In the genomic region with DNA sequence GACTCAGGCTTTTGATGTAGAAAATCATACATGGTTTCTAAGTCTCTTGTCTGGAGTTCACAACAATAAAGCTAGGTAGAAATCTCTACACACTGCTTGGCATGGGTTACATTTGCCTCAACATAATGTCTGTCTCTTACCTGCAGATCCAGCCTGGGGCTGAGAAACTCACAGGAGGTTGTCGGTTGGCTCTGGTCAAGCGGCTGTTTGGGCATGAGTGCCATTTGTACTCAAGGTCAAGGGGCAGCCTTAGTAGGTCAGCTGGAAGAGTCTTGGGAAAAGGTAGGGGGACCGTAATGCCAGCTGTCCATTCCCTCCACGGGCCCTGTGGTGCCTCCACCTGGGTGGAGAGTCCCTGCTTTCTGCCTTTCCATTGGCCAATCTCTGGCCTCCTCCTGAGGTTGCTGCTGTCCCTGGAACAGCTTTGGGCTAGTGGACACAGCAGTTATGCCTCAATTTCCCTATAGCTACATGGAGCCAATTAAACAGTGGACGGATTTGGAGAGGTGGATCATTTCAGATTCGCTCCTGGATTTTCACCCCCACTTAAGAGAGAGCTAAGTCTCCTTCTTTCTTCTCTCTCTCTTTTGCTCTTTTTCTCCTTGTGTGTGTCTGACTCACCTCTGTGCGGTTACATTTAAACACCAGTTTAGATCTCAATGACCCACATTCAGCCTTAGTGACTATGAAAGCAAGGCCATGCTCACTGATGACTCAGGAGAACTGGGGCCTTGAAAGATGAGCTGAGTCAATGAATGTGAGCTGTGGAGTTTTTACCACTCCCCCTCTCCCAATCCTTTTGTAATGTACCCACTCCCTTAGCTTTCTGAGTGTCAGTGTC, we compare ENCODE assay signal across 8 cellular contexts.
A peak's percentile ranks its signal among the peaks of the same experiment; 100 is the strongest.
DNase-seq lines count a peak whose midpoint lies in the region; ATAC-seq lines count a peak whose summit lies in the region.

No MANE protein-coding gene starts in this region.

- H3K4me3 Mint-ChIP-seq in T-helper 17 cell: peak overlapping the region; percentile 5

- no peaks in the 10 kb centered on the region for H3K36me3 ChIP-seq in HAP-1 (replicated peaks)

- H3K36me3 Mint-ChIP-seq in T-helper 17 cell (ENCODE audit: low read depth): no peaks in the 10 kb centered on the region

- peak; percentile 50 to 56 for DNase-seq in activated CD4-positive, alpha-beta T cell treated with anti-CD3 and anti-CD28 coated beads for 4 hours
- DNase-seq in activated CD4-positive, alpha-beta T cell treated with anti-CD3 and anti-CD28 coated beads for 1 hour: no peak
- DNase-seq in T-helper 17 cell (no peak), epithelial cell of prostate (ENCODE audit: low read depth, low spot score) (peak; percentile 99), renal cortical epithelial cell (ENCODE audit: low read depth) (peak; percentile 100), HAP-1 (ENCODE audit: low spot score in 2 of 2) (no peak), hypothalamus (lab: John Stamatoyannopoulos, UW) (no peak)

- ATAC-seq in T-helper 17 cell (peak; percentile 95), GM21529 (IDR thresholded peaks at IDR 0.05; ENCODE audit: unreplicated experiment) (no peak)

- peak overlapping the region; percentile 81 for H3K27ac Mint-ChIP-seq in T-helper 17 cell

- H3K4me1 Mint-ChIP-seq in T-helper 17 cell: peaks cover 25% of the 10 kb centered on the region

- no peaks in the 10 kb centered on the region for H3K9me3 ChIP-seq in T-helper 17 cell (ENCODE audit: control insufficient read depth, low read length, poor library complexity, severe bottlenecking)
- no peaks in the 10 kb centered on the region for H3K9me3 ChIP-seq in HAP-1

- H3K27ac ChIP-seq in epithelial cell of prostate: peak overlapping the region; percentile 99

- H3K27me3 ChIP-seq in HAP-1 (ENCODE audit: low read depth): no peaks in the 10 kb centered on the region

- in situ Hi-C loops in HAP-1 (cut with MboI; ENCODE audit: low sequenced_read_pairs): no loop called here

- H3K27me3 Mint-ChIP-seq in T-helper 17 cell: no peaks in the 10 kb centered on the region

- H3K4me1 ChIP-seq in HAP-1: no peaks in the 10 kb centered on the region

- H3K4me3 ChIP-seq in HAP-1: no peak overlapping the region

Comparison
In these comparisons a context has a peak if more than half of its experiments do, and no peak if none do; other contexts are left out.
1. DNase-seq: peak in activated CD4-positive, alpha-beta T cell treated with anti-CD3 and anti-CD28 coated beads for 4 hours (2 of 2), epithelial cell of prostate (single experiment) and renal cortical epithelial cell (single experiment); none in activated CD4-positive, alpha-beta T cell treated with anti-CD3 and anti-CD28 coated beads for 1 hour (single experiment), T-helper 17 cell (0 of 3), HAP-1 (0 of 2) and hypothalamus (0 of 51).